Comparison of ENCODE assay signal across 16 cellular contexts in the genomic region with DNA sequence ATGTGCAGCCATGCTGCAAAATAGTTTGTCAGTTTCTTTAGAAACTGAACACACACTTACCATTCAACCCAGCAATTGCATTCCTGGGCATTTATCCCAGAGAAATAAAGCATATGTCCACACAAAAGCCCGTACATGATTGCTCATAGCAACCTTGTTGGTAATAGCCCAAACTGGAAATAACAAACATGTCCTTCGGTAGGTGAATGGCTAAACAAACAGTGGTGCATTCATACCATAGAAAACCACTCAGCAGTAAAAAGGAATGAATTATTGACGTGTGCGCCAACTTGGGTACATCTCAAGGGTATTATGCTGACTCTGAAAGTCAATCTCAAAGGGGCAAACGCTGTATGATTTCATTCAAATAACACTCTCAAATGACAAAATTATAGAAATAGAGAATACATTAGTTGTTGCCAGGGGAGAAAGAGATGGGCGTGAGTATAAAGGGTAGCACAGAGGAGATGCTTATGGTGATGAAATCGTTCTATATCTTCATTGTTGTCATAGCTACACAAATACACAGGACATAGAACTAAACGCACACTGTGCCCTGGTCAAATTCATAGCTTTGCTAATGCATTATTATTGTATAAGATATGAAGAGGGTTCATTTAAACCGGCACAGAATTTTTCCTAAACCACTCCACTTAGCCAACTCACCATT. TPM values are rescaled to one million over a fixed set of nuclear protein-coding genes. Genes with fewer than 3 reads are reported as not detected.
DNase-seq lines count a peak whose midpoint lies in the region; ATAC-seq, FAIRE-seq and TF ChIP-seq lines count a peak whose summit lies in the region.
"Had no signal": no experiment of that assay in that cellular context is flagged by ENCODE, and none has a peak within 500 bp of the region (broad histone marks: within the 10 kb centered on the region; RNA-seq: fewer than 3 reads in every experiment).

No MANE protein-coding gene starts in this region.

- ATAC-seq in mucosa of descending colon: peak; percentile 79

- TF ChIP-seq CTCF in mucosa of descending colon (IDR thresholded peaks at IDR 0.05) (no peak), dorsolateral prefrontal cortex (IDR thresholded peaks at IDR 0.05 in 54 of 56, conservative IDR thresholded peaks at IDR 0.05 in 2 of 56; ENCODE audit: low read depth in 1 of 56, partially characterized antibody in 56 of 56) (no peak), kidney (IDR thresholded peaks at IDR 0.05; ENCODE audit: borderline replicate concordance, extremely low read depth, insufficient read depth) (no peak)

- H3K4me3 ChIP-seq in mucosa of descending colon (no peak overlapping the region), dorsolateral prefrontal cortex (no peak overlapping the region), kidney (ENCODE audit: low read length in 2 of 2) (no peak overlapping the region)
- H3K4me3 ChIP-seq: esophagus muscularis mucosa had no signal

- H3K27me3 ChIP-seq in dorsolateral prefrontal cortex: no peaks in the 10 kb centered on the region

- intact Hi-C loops in mucosa of descending colon (cut with DNase I, micrococcal nuclease): no loop called here
- intact Hi-C loops in dorsolateral prefrontal cortex (cut with DNase I): no loop called here
- intact Hi-C loops in kidney (cut with DNase I): no loop called here

- H3K9ac ChIP-seq in kidney (ENCODE audit: low read length in 2 of 2): no peak overlapping the region

- FAIRE-seq in kidney (lab: Jason Lieb, UNC): no peak
- FAIRE-seq: colon had no signal

- no peaks in the 10 kb centered on the region for H3K36me3 ChIP-seq in mucosa of descending colon (ENCODE audit: low read depth)
- H3K36me3 ChIP-seq in kidney (ENCODE audit: control insufficient read depth in 1 of 2, insufficient read depth in 2 of 2, low read length in 2 of 2): no peaks in the 10 kb centered on the region
- H3K36me3 ChIP-seq: esophagus muscularis mucosa had no signal

- DNase-seq in DMS79 (lab: John Stamatoyannopoulos, UW) (peak; percentile 62), NCI-H146 (lab: John Stamatoyannopoulos, UW) (peak; percentile 80), RPMI7951 (ENCODE audit: low read depth) (peak; percentile 24), mucosa of descending colon (no peak), dorsolateral prefrontal cortex (no peak), NCI-H82 treated with DMSO at 0.1 percent for 48 hours (lab: John Stamatoyannopoulos, UW; ENCODE audit: unreplicated experiment) (no peak), kidney (no peak)
- DNase-seq: activated CD4-positive, alpha-beta T cell treated with anti-CD3 and anti-CD28 coated beads for 1 hour; CD4-positive, CD25-positive, alpha-beta regulatory T cell; MV-4-11; stimulated activated naive CD4-positive, alpha-beta T cell treated with Interleukin-2 at 50 U/mL for 16 hours; SW 1271 had no signal

- H3K9me3 ChIP-seq in mucosa of descending colon: no peaks in the 10 kb centered on the region
- no peaks in the 10 kb centered on the region for H3K9me3 ChIP-seq in kidney (ENCODE audit: control insufficient read depth in 1 of 2, low read length in 2 of 2)
- H3K9me3 ChIP-seq: esophagus muscularis mucosa had no signal

- H3K27ac ChIP-seq in dorsolateral prefrontal cortex (peak overlapping the region in 23 of 59 donors; percentile 3 to 69 (median 44)), kidney (ENCODE audit: low read depth in 2 of 2, low read length in 2 of 2) (no peak overlapping the region)
- H3K27ac ChIP-seq: esophagus muscularis mucosa had no signal

- H3K4me1 ChIP-seq in mucosa of descending colon (ENCODE audit: low read depth): no peaks in the 10 kb centered on the region
- H3K4me1 ChIP-seq in kidney (ENCODE audit: control insufficient read depth in 1 of 2, insufficient read depth in 1 of 2, low read depth in 1 of 2, low read length in 2 of 2): no peaks in the 10 kb centered on the region
- H3K4me1 ChIP-seq: esophagus muscularis mucosa had no signal

RNA-seq across cellular contexts. Expression of gene DRD1, which starts 58.2 kb away (rescaled TPM):
- not detected in 2 replicates for total RNA-seq in RPMI7951 (2014; rRNA removed; shearing (Covaris generic))
- under 1 TPM in 1 of 3 donors, not detected in 2; 0.09 TPM for total RNA-seq in mucosa of descending colon
- total RNA-seq in dorsolateral prefrontal cortex: 10 to 100 TPM in 75 of 120 experiments, 1 to 10 TPM in 45; 3.7 to 17.9 (median 10.7) TPM
- 0.25 TPM for total RNA-seq in kidney
- 0.28 TPM for polyA plus RNA-seq in kidney (ENCODE audit: insufficient read depth, low read depth, low replicate concordance)
- total RNA-seq: CD4-positive, CD25-positive, alpha-beta regulatory T cell; HT1080; lung microvascular endothelial cell had no signal
- polyA plus RNA-seq: CD4-positive, CD25-positive, alpha-beta regulatory T cell had no signal

Comparison
In these comparisons a context has a peak if more than half of its experiments do, and no peak if none do; other contexts are left out.
1. DNase-seq: peak in DMS79 (single experiment), NCI-H146 (single experiment) and RPMI7951 (single experiment); none in mucosa of descending colon (0 of 3), dorsolateral prefrontal cortex (0 of 10), NCI-H82 treated with DMSO at 0.1 percent for 48 hours (single experiment) and kidney (single experiment).